In genomic region chr12:46221255-46222128, GRCh38 we compare ENCODE assay signal across 10 cellular contexts. TPM values are rescaled to one million over a fixed set of nuclear protein-coding genes. Genes with fewer than 3 reads are reported as not detected.
DNase-seq lines count a peak whose midpoint lies in the region; ATAC-seq and TF ChIP-seq lines count a peak whose summit lies in the region.
"Had no signal": no experiment of that assay in that cellular context is flagged by ENCODE, and none has a peak within 500 bp of the region (broad histone marks: within the 10 kb centered on the region; RNA-seq: fewer than 3 reads in every experiment).

No MANE protein-coding gene starts in this region.

- H3K36me3 Mint-ChIP-seq in stimulated activated naive CD8-positive, alpha-beta T cell treated with anti-CD3 and anti-CD28 coated beads, Interleukin-15, Interleukin-2, amounts not matched to agents 100 ng/mL and 50 ng/mL, for 24 hours (ENCODE audit: low read depth) = peaks cover 97% of the 10 kb centered on the region
- H3K36me3 Mint-ChIP-seq in activated T-helper 2 cell treated with anti-CD3 and anti-CD28 coated beads, Interferon-gamma antibody, Interleukin-2, Interleukin-4, amounts not matched to agents 10 μg/mL and 5 μg/mL and 100 μg/mL, durations not matched to agents 14 hours and 24 hours and 36 hours (ENCODE audit: low read depth) = peaks cover 74% of the 10 kb centered on the region

- DNase-seq in stimulated activated naive CD8-positive, alpha-beta T cell treated with anti-CD3 and anti-CD28 coated beads, Interleukin-15, Interleukin-2, amounts not matched to agents 100 U/mL and 50 U/mL, for 24 hours = no peak
- no peak for DNase-seq in activated T-helper 2 cell treated with anti-CD3 and anti-CD28 coated beads, Interferon-gamma antibody, Interleukin-2, Interleukin-4, amounts not matched to agents 10 μg/mL and 5 μg/mL and 100 μg/mL, durations not matched to agents 14 hours and 24 hours and 36 hours (ENCODE audit: low spot score)
- DNase-seq in hepatocyte (ENCODE audit: low spot score) (no peak), uterus (no peak), NCI-H446 treated with DMSO at 0.1 percent for 48 hours (lab: John Stamatoyannopoulos, UW) (no peak), NCI-H1694 treated with DMSO at 0.1 percent for 48 hours (lab: John Stamatoyannopoulos, UW) (no peak)
- DNase-seq in activated CD4-positive, alpha-beta T cell treated with anti-CD3 and anti-CD28 coated beads for 1 hour = no peak
- DNase-seq: DMS79 treated with DMSO at 0.1 percent for 48 hours; stimulated activated naive CD4-positive, alpha-beta T cell treated with Interleukin-2 at 50 U/mL for 16 hours had no signal

- no peak overlapping the region for H2AFZ ChIP-seq in hepatocyte

- H3K9me3 ChIP-seq in hepatocyte (ENCODE audit: low read depth) (no peaks in the 10 kb centered on the region), uterus (no peaks in the 10 kb centered on the region)

- no peak for TF ChIP-seq POLR2A in uterus (IDR thresholded peaks at IDR 0.05)

- H3K4me1 Mint-ChIP-seq in stimulated activated naive CD8-positive, alpha-beta T cell treated with anti-CD3 and anti-CD28 coated beads, Interleukin-15, Interleukin-2, amounts not matched to agents 100 ng/mL and 50 ng/mL, for 24 hours (ENCODE audit: low read depth) = peaks cover 100% of the 10 kb centered on the region
- peaks cover 83% of the 10 kb centered on the region for H3K4me1 Mint-ChIP-seq in activated T-helper 2 cell treated with anti-CD3 and anti-CD28 coated beads, Interferon-gamma antibody, Interleukin-2, Interleukin-4, amounts not matched to agents 10 μg/mL and 5 μg/mL and 100 μg/mL, durations not matched to agents 14 hours and 24 hours and 36 hours (ENCODE audit: low read depth)

- H3K79me2 ChIP-seq in hepatocyte = peaks cover 17% of the 10 kb centered on the region

- ATAC-seq in stimulated activated naive CD8-positive, alpha-beta T cell treated with anti-CD3 and anti-CD28 coated beads, Interleukin-15, Interleukin-2, amounts not matched to agents 100 U/mL and 50 U/mL, for 24 hours = no peak

- intact Hi-C loops in activated T-helper 2 cell treated with anti-CD3 and anti-CD28 coated beads, Interferon-gamma antibody, Interleukin-2, Interleukin-4, amounts not matched to agents 10 μg/mL and 5 μg/mL and 100 μg/mL, durations not matched to agents 14 hours and 24 hours and 36 hours (cut with micrococcal nuclease) = no loop called here
- intact Hi-C loops in uterus (cut with DNase I; ENCODE audit: low total_unique reads) = no loop called here

- TF ChIP-seq CTCF in hepatocyte (IDR thresholded peaks at IDR 0.05; ENCODE audit: poor library complexity) (no peak), uterus (IDR thresholded peaks at IDR 0.05) (no peak)

- H3K4me3 ChIP-seq in hepatocyte (no peak overlapping the region), uterus (no peak overlapping the region)

- peak overlapping the region; percentile 33 for H3K4me3 Mint-ChIP-seq in stimulated activated naive CD8-positive, alpha-beta T cell treated with anti-CD3 and anti-CD28 coated beads, Interleukin-15, Interleukin-2, amounts not matched to agents 100 ng/mL and 50 ng/mL, for 24 hours
- H3K4me3 Mint-ChIP-seq in activated T-helper 2 cell treated with anti-CD3 and anti-CD28 coated beads, Interferon-gamma antibody, Interleukin-2, Interleukin-4, amounts not matched to agents 10 μg/mL and 5 μg/mL and 100 μg/mL, durations not matched to agents 14 hours and 24 hours and 36 hours (ENCODE audit: low read depth) = peak overlapping the region; percentile 51

- peak overlapping the region; percentile 96 for H3K27ac Mint-ChIP-seq in stimulated activated naive CD8-positive, alpha-beta T cell treated with anti-CD3 and anti-CD28 coated beads, Interleukin-15, Interleukin-2, amounts not matched to agents 100 ng/mL and 50 ng/mL, for 24 hours
- peak overlapping the region; percentile 99 for H3K27ac Mint-ChIP-seq in activated T-helper 2 cell treated with anti-CD3 and anti-CD28 coated beads, Interferon-gamma antibody, Interleukin-2, Interleukin-4, amounts not matched to agents 10 μg/mL and 5 μg/mL and 100 μg/mL, durations not matched to agents 14 hours and 24 hours and 36 hours

- H3K27me3 ChIP-seq in hepatocyte (no peaks in the 10 kb centered on the region), uterus (no peaks in the 10 kb centered on the region)

- H3K36me3 ChIP-seq in hepatocyte (replicated peaks; ENCODE audit: insufficient read depth, low read depth) (no peaks in the 10 kb centered on the region), uterus (no peaks in the 10 kb centered on the region)

- H3K4me1 ChIP-seq in hepatocyte (ENCODE audit: insufficient read depth) (no peaks in the 10 kb centered on the region), uterus (peaks cover 0 to 3% of the 10 kb centered on the region in 2 donors)

- H3K4me2 ChIP-seq in hepatocyte = no peak overlapping the region

- H4K20me1 ChIP-seq in hepatocyte (ENCODE audit: insufficient read depth, poor library complexity, severe bottlenecking) = no peaks in the 10 kb centered on the region

- H3K27me3 Mint-ChIP-seq in stimulated activated naive CD8-positive, alpha-beta T cell treated with anti-CD3 and anti-CD28 coated beads, Interleukin-15, Interleukin-2, amounts not matched to agents 100 ng/mL and 50 ng/mL, for 24 hours = no peaks in the 10 kb centered on the region
- no peaks in the 10 kb centered on the region for H3K27me3 Mint-ChIP-seq in activated T-helper 2 cell treated with anti-CD3 and anti-CD28 coated beads, Interferon-gamma antibody, Interleukin-2, Interleukin-4, amounts not matched to agents 10 μg/mL and 5 μg/mL and 100 μg/mL, durations not matched to agents 14 hours and 24 hours and 36 hours (ENCODE audit: low read depth)

- no peaks in the 10 kb centered on the region for H3K9me2 ChIP-seq in hepatocyte (replicated peaks; ENCODE audit: insufficient read depth)

- H3K27ac ChIP-seq in hepatocyte = peak overlapping the region; percentile 65
- peak overlapping the region; percentile 15 to 34 for H3K27ac ChIP-seq in uterus

- no peaks in the 10 kb centered on the region for H3K9me3 Mint-ChIP-seq in stimulated activated naive CD8-positive, alpha-beta T cell treated with anti-CD3 and anti-CD28 coated beads, Interleukin-15, Interleukin-2, amounts not matched to agents 100 ng/mL and 50 ng/mL, for 24 hours
- no peaks in the 10 kb centered on the region for H3K9me3 Mint-ChIP-seq in activated T-helper 2 cell treated with anti-CD3 and anti-CD28 coated beads, Interferon-gamma antibody, Interleukin-2, Interleukin-4, amounts not matched to agents 10 μg/mL and 5 μg/mL and 100 μg/mL, durations not matched to agents 14 hours and 24 hours and 36 hours

- 78% methylated on average over 4 of the region's 4 CpGs for WGBS in hepatocyte (ENCODE audit: low lambda C conversion rate, missing lambda C conversion rate)

RNA-seq across cellular contexts. Expression of gene SLC38A1, which starts 47.4 kb away (rescaled TPM):
- total RNA-seq in activated T-helper 2 cell treated with anti-CD3 and anti-CD28 coated beads, Interferon-gamma antibody, Interleukin-2, Interleukin-4, amounts not matched to agents 10 μg/mL and 5 μg/mL and 100 μg/mL, durations not matched to agents 14 hours and 24 hours and 36 hours = 152 and 154 TPM in 2 replicates
- 86.8 and 96.1 TPM in 2 replicates for total RNA-seq in hepatocyte
- 48.2 and 54.4 TPM in 2 replicates for polyA plus RNA-seq in hepatocyte
- total RNA-seq in uterus = 10 to 100 TPM; 27.1 to 93.6 (median 64.1) TPM
